In genomic region chr10:96073722-96074121, GRCh38 we compare ENCODE assay signal across 9 cellular contexts. TPM values are rescaled to one million over a fixed set of nuclear protein-coding genes. Genes with fewer than 3 reads are reported as not detected.
A peak's percentile ranks its signal among the peaks of the same experiment; 100 is the strongest.
DNase-seq lines count a peak whose midpoint lies in the region; ATAC-seq and TF ChIP-seq lines count a peak whose summit lies in the region.
"Had no signal": no experiment of that assay in that cellular context is flagged by ENCODE, and none has a peak within 500 bp of the region (broad histone marks: within the 10 kb centered on the region; RNA-seq: fewer than 3 reads in every experiment).

No MANE protein-coding gene starts in this region.

- ATAC-seq in HG02870 (IDR thresholded peaks at IDR 0.05; ENCODE audit: unreplicated experiment), result no peak

- H3K27me3 Mint-ChIP-seq in activated naive CD8-positive, alpha-beta T cell treated with anti-CD3 and anti-CD28 coated beads for 36 hours, result no peaks in the 10 kb centered on the region

- H3K9me3 Mint-ChIP-seq in activated naive CD8-positive, alpha-beta T cell treated with anti-CD3 and anti-CD28 coated beads for 36 hours, result no peaks in the 10 kb centered on the region
- H3K9me3 Mint-ChIP-seq: neural crest cell had no signal

- H3K4me3 ChIP-seq in GM12865 (ENCODE audit: low read depth, low read length), result no peak overlapping the region
- H3K4me3 ChIP-seq: testis had no signal

- H3K36me3 Mint-ChIP-seq in activated naive CD8-positive, alpha-beta T cell treated with anti-CD3 and anti-CD28 coated beads for 36 hours, result peaks cover 7% of the 10 kb centered on the region

- H3K27ac Mint-ChIP-seq in activated naive CD8-positive, alpha-beta T cell treated with anti-CD3 and anti-CD28 coated beads for 36 hours, result peak overlapping the region; percentile 59

- DNase-seq in GM12865 (ENCODE audit: low read depth), result peak; percentile 39
- peak; percentile 81 for DNase-seq in LHCN-M2 (ENCODE audit: low read depth)
- peak; percentile 11 for DNase-seq in activated naive CD8-positive, alpha-beta T cell treated with anti-CD3 and anti-CD28 coated beads for 36 hours
- peak; percentile 97 for DNase-seq in iris pigment epithelial cell (ENCODE audit: low read depth)
- no peak for DNase-seq in DMS79 (lab: John Stamatoyannopoulos, UW)
- DNase-seq in superior temporal gyrus (ENCODE audit: extremely low spot score), result no peak
- DNase-seq: testis had no signal

- TF ChIP-seq CTCF in GM12865 (IDR thresholded peaks at IDR 0.05; ENCODE audit: insufficient read depth, low read depth, low read length, missing control alignments), result no peak

- no peak overlapping the region for H3K4me3 Mint-ChIP-seq in activated naive CD8-positive, alpha-beta T cell treated with anti-CD3 and anti-CD28 coated beads for 36 hours
- H3K4me3 Mint-ChIP-seq: neural crest cell had no signal

- peaks cover 14% of the 10 kb centered on the region for H3K4me1 Mint-ChIP-seq in activated naive CD8-positive, alpha-beta T cell treated with anti-CD3 and anti-CD28 coated beads for 36 hours
- H3K4me1 Mint-ChIP-seq: neural crest cell had no signal

RNA-seq across cellular contexts. Expression of gene CCNJ, which starts 30.3 kb away (rescaled TPM):
- total RNA-seq in LHCN-M2 (2014; rRNA removed), result 2.1 and 5.0 TPM in 2 replicates
- 1.6 TPM for polyA plus RNA-seq in LHCN-M2 (2012)
- 1 to 10 TPM; 6.8 to 7.8 TPM for total RNA-seq in activated naive CD8-positive, alpha-beta T cell treated with anti-CD3 and anti-CD28 coated beads for 36 hours

RNA-seq across cellular contexts. Expression of gene ZNF518A, which starts 56.4 kb away (rescaled TPM):
- 9.6 and 10.0 TPM in 2 replicates for total RNA-seq in LHCN-M2 (2014; rRNA removed)
- 1.3 TPM for polyA plus RNA-seq in LHCN-M2 (2012)
- total RNA-seq in activated naive CD8-positive, alpha-beta T cell treated with anti-CD3 and anti-CD28 coated beads for 36 hours, result 10 to 100 TPM; 13.0 to 14.1 TPM

Comparison
In these comparisons a context has a peak if more than half of its experiments do, and no peak if none do; other contexts are left out.
1. DNase-seq: peak in GM12865 (single experiment), LHCN-M2 (single experiment), activated naive CD8-positive, alpha-beta T cell treated with anti-CD3 and anti-CD28 coated beads for 36 hours (single experiment) and iris pigment epithelial cell (single experiment); none in DMS79 (single experiment) and superior temporal gyrus (single experiment).